Comparison of ENCODE assay signal across 5 cellular contexts in genomic region chr13:82905071-82905470, GRCh38.
"Had no signal": no experiment of that assay in that cellular context is flagged by ENCODE, and none has a peak within 500 bp of the region (broad histone marks: within the 10 kb centered on the region; RNA-seq: fewer than 3 reads in every experiment).

No MANE protein-coding gene starts in this region.

- H2AFZ ChIP-seq: GM23338 had no signal

- H3K4me2 ChIP-seq: GM23338 had no signal

- H3K27ac ChIP-seq: HL-60 had no signal

- DNase-seq: H9, HCEC 1CT had no signal

- H3K4me3 ChIP-seq: GM23338 had no signal

- ATAC-seq: GM23338, HepG2 had no signal
